Comparison of ENCODE assay signal across 13 cellular contexts in the genomic region with DNA sequence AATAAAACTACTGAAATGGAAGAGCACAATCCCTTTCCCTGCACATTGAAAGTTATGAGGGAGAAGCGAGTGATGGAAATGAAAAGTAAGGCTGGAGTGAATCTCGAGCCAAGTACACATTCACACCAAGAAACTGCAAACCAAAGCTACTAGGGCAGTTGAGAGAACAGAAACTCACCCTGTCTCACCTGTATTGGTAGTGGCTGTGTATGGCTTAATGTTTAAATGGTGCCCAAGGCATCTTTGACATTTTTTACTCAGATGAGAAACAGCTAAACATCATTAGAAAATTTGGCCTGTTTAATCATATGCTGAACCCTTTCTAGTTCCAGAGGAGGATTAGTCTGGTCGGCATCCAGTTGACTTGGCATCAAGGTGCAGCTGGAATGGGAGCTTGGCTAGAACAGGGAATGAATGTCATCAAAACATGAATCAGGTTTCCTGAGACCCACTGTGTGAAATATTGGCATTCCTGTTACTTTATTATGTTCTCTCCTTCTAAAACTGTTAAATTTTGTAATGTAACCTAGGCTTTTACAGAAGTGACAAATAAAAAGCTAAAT.
DNase-seq lines count a peak whose midpoint lies in the region; ATAC-seq and TF ChIP-seq lines count a peak whose summit lies in the region.
"Had no signal": no experiment of that assay in that cellular context is flagged by ENCODE, and none has a peak within 500 bp of the region (broad histone marks: within the 10 kb centered on the region; RNA-seq: fewer than 3 reads in every experiment).

No MANE protein-coding gene starts in this region.

- no peak overlapping the region for H3K27ac Mint-ChIP-seq in HFFc6
- no peak overlapping the region for H3K27ac Mint-ChIP-seq in stimulated activated naive CD8-positive, alpha-beta T cell treated with anti-CD3 and anti-CD28 coated beads, Interleukin-15, amount 100 ng/mL, for 72 hours
- H3K27ac Mint-ChIP-seq: activated B cell treated with CpG ODN at 0.5 μM for 24 hours, CD14-positive monocyte had no signal

- no peak overlapping the region for H3K9ac ChIP-seq in SU-DHL-6 (ENCODE audit: low read length)

- H3K4me3 ChIP-seq in SU-DHL-6 (ENCODE audit: insufficient read depth, low read length, poor library complexity, severe bottlenecking) (no peak overlapping the region), SJCRH30 (no peak overlapping the region)

- H3K36me3 Mint-ChIP-seq in HFFc6 (ENCODE audit: low read depth): no peaks in the 10 kb centered on the region
- H3K36me3 Mint-ChIP-seq: CD14-positive monocyte had no signal

- no peaks in the 10 kb centered on the region for H3K4me1 Mint-ChIP-seq in HFFc6 (ENCODE audit: low read depth)
- H3K4me1 Mint-ChIP-seq in stimulated activated naive CD8-positive, alpha-beta T cell treated with anti-CD3 and anti-CD28 coated beads, Interleukin-15, amount 100 ng/mL, for 72 hours: no peaks in the 10 kb centered on the region
- H3K4me1 Mint-ChIP-seq: activated B cell treated with CpG ODN at 0.5 μM for 24 hours, CD14-positive monocyte had no signal

- H3K27me3 ChIP-seq in SU-DHL-6 (ENCODE audit: low read length) (no peaks in the 10 kb centered on the region), SJCRH30 (no peaks in the 10 kb centered on the region)

- no peaks in the 10 kb centered on the region for H3K9me3 ChIP-seq in SU-DHL-6 (ENCODE audit: insufficient read depth, low read length)
- H3K9me3 ChIP-seq in SJCRH30 (replicated peaks): no peaks in the 10 kb centered on the region

- peak overlapping the region; percentile 17 for H3K4me2 ChIP-seq in SU-DHL-6 (ENCODE audit: low read depth, low read length, poor library complexity, severe bottlenecking)

- no peak overlapping the region for H2AFZ ChIP-seq in SU-DHL-6 (ENCODE audit: low read depth, low read length, severe bottlenecking)

- H3K27me3 Mint-ChIP-seq in HFFc6 (ENCODE audit: insufficient read depth): no peaks in the 10 kb centered on the region
- H3K27me3 Mint-ChIP-seq in stimulated activated naive CD8-positive, alpha-beta T cell treated with anti-CD3 and anti-CD28 coated beads, Interleukin-15, amount 100 ng/mL, for 72 hours: no peaks in the 10 kb centered on the region
- H3K27me3 Mint-ChIP-seq: activated B cell treated with CpG ODN at 0.5 μM for 24 hours had no signal

- no peaks in the 10 kb centered on the region for H3K4me1 ChIP-seq in SJCRH30

- H3K79me2 ChIP-seq in SU-DHL-6 (ENCODE audit: insufficient read depth, low read length): no peaks in the 10 kb centered on the region

- TF ChIP-seq CTCF in SU-DHL-6 (IDR thresholded peaks at IDR 0.05; ENCODE audit: insufficient read depth, low read length, poor library complexity, severe bottlenecking) (no peak), HFFc6 (IDR thresholded peaks at IDR 0.05) (no peak)

- H3K27ac ChIP-seq in SU-DHL-6 (ENCODE audit: low read depth, low read length): no peak overlapping the region
- H3K27ac ChIP-seq in SJCRH30: no peak overlapping the region

- no peaks in the 10 kb centered on the region for H3K9me2 ChIP-seq in SU-DHL-6 (replicated peaks; ENCODE audit: insufficient read depth, low read length)

- no peak for DNase-seq in DMS79 (lab: John Stamatoyannopoulos, UW)
- no peak for DNase-seq in HFFc6
- DNase-seq in SJCRH30: no peak
- DNase-seq in stimulated activated naive CD8-positive, alpha-beta T cell treated with anti-CD3 and anti-CD28 coated beads, Interleukin-15, amount 100 ng/mL, for 72 hours: no peak
- DNase-seq: activated B cell treated with CpG ODN at 0.5 μM for 24 hours, NCI-H1092, NCI-H524, SHP77 had no signal

- no peak overlapping the region for H3K4me3 Mint-ChIP-seq in HFFc6
- H3K4me3 Mint-ChIP-seq in stimulated activated naive CD8-positive, alpha-beta T cell treated with anti-CD3 and anti-CD28 coated beads, Interleukin-15, amount 100 ng/mL, for 72 hours: no peak overlapping the region
- H3K4me3 Mint-ChIP-seq: activated B cell treated with CpG ODN at 0.5 μM for 24 hours had no signal

- H3F3A ChIP-seq in SU-DHL-6 (ENCODE audit: insufficient read depth): no peaks in the 10 kb centered on the region

- peaks cover 10% of the 10 kb centered on the region for H3K9me3 Mint-ChIP-seq in HFFc6
- H3K9me3 Mint-ChIP-seq in stimulated activated naive CD8-positive, alpha-beta T cell treated with anti-CD3 and anti-CD28 coated beads, Interleukin-15, amount 100 ng/mL, for 72 hours: no peaks in the 10 kb centered on the region
- H3K9me3 Mint-ChIP-seq: activated B cell treated with CpG ODN at 0.5 μM for 24 hours had no signal

- H4K20me1 ChIP-seq in SU-DHL-6 (ENCODE audit: low read depth, low read length): no peaks in the 10 kb centered on the region

- H3K36me3 ChIP-seq in SU-DHL-6 (ENCODE audit: low read length) (no peaks in the 10 kb centered on the region), SJCRH30 (no peaks in the 10 kb centered on the region)

- ATAC-seq in GM18858 (IDR thresholded peaks at IDR 0.05; ENCODE audit: unreplicated experiment) (peak; percentile 65), GM21515 (IDR thresholded peaks at IDR 0.05; ENCODE audit: unreplicated experiment) (peak; percentile 73), HG03064 (IDR thresholded peaks at IDR 0.05; ENCODE audit: low read depth, unreplicated experiment) (peak; percentile 43)
- no peak for ATAC-seq in stimulated activated naive CD8-positive, alpha-beta T cell treated with anti-CD3 and anti-CD28 coated beads, Interleukin-15, amount 100 ng/mL, for 72 hours
